8 cellular contexts compared by ENCODE assay signal in genomic region chr2:240584486-240585031, GRCh38. TPM values are rescaled to one million over a fixed set of nuclear protein-coding genes. Genes with fewer than 3 reads are reported as not detected.
A peak's percentile ranks its signal among the peaks of the same experiment; 100 is the strongest.
DNase-seq lines count a peak whose midpoint lies in the region; ATAC-seq, FAIRE-seq and TF ChIP-seq lines count a peak whose summit lies in the region.

No MANE protein-coding gene starts in this region.

- no peaks in the 10 kb centered on the region for H3K27me3 ChIP-seq in endodermal cell (ENCODE audit: control insufficient read depth, insufficient read depth, low read length, poor library complexity, severe bottlenecking)
- no peaks in the 10 kb centered on the region for H3K27me3 ChIP-seq in spleen (replicated peaks in 1 of 7)
- no peaks in the 10 kb centered on the region for H3K27me3 ChIP-seq in stomach

- H3K4me1 Mint-ChIP-seq in endodermal cell, result peaks cover 29% of the 10 kb centered on the region

- peaks cover 14% of the 10 kb centered on the region for H3K36me3 ChIP-seq in endodermal cell (ENCODE audit: control insufficient read depth, insufficient read depth, low read length)
- H3K36me3 ChIP-seq in spleen, result peaks cover 0 to 11% (median 3%) of the 10 kb centered on the region in 6 donors
- peaks cover 0 to 16% (median 5%) of the 10 kb centered on the region in 4 donors for H3K36me3 ChIP-seq in stomach

- no peak overlapping the region for H3K27ac ChIP-seq in endodermal cell (ENCODE audit: low read depth, low read length)
- peak overlapping the region in 7 of 8 donors; percentile 94 to 98 (median 97) for H3K27ac ChIP-seq in spleen
- H3K27ac ChIP-seq in stomach, result peak overlapping the region in 2 of 5 donors; percentile 97 to 98

- H3K9me3 Mint-ChIP-seq in endodermal cell, result no peaks in the 10 kb centered on the region

- H3K9me3 ChIP-seq in endodermal cell (ENCODE audit: control insufficient read depth, low read length) (no peaks in the 10 kb centered on the region), spleen (peaks cover 0 to 8% (median 6%) of the 10 kb centered on the region in 8 donors), stomach (no peaks in the 10 kb centered on the region)

- WGBS in endodermal cell (ENCODE audit: insufficient coverage in 1 of 2, insufficient read length in 1 of 2), 2 experiments, result 90 to 100% methylated on average over 1 to 4 of the region's 4 CpGs
- 45 to 65% (median 51%) methylated on average over 4 of the region's 4 CpGs for WGBS in spleen, 5 donors
- WGBS in stomach, 5 donors, result 73 to 88% (median 80%) methylated on average over 3 to 4 of the region's 4 CpGs

- peak overlapping the region; percentile 93 for H3K4me3 Mint-ChIP-seq in endodermal cell

- H3K36me3 Mint-ChIP-seq in endodermal cell (ENCODE audit: low read depth), result peaks cover 17% of the 10 kb centered on the region

- no peaks in the 10 kb centered on the region for H3K27me3 Mint-ChIP-seq in endodermal cell (ENCODE audit: insufficient read depth)

- DNase-seq in DMS 273 (lab: John Stamatoyannopoulos, UW; ENCODE audit: unreplicated experiment) (peak; percentile 99), OCI-M1 (lab: John Stamatoyannopoulos, UW) (peak; percentile 92), endodermal cell (peak; percentile 62), spleen (peak; percentile 80), D721Med (ENCODE audit: insufficient read length, low spot score) (no peak), stomach (no peak)

- no peak for FAIRE-seq in D721Med (lab: Jason Lieb, UNC)

- H3K4me3 ChIP-seq in endodermal cell (ENCODE audit: low read length), result peak overlapping the region; percentile 93
- peak overlapping the region in 6 of 8 donors; percentile 92 to 100 (median 96) for H3K4me3 ChIP-seq in spleen
- peak overlapping the region in 2 of 4 donors; percentile 79 to 91 for H3K4me3 ChIP-seq in stomach

- H3K9ac ChIP-seq in endodermal cell (ENCODE audit: extremely low read depth, low read length, poor library complexity, severe bottlenecking), result no peak overlapping the region

- H3K27ac Mint-ChIP-seq in endodermal cell, result peak overlapping the region; percentile 48

- peaks cover 9% of the 10 kb centered on the region for H3K4me1 ChIP-seq in endodermal cell (ENCODE audit: control insufficient read depth, insufficient read depth, low read length)
- peaks cover 28 to 83% (median 58%) of the 10 kb centered on the region in 6 donors for H3K4me1 ChIP-seq in spleen
- peaks cover 49 to 67% (median 60%) of the 10 kb centered on the region in 4 donors for H3K4me1 ChIP-seq in stomach

- intact Hi-C loops in spleen (cut with DNase I; ENCODE audit: low total_unique reads), result no loop called here
- intact Hi-C loops in stomach (cut with DNase I; ENCODE audit: low total_unique reads), result no loop called here

- TF ChIP-seq CTCF in endodermal cell (conservative IDR thresholded peaks at IDR 0.05), result no peak
- no peak for TF ChIP-seq CTCF in spleen (IDR thresholded peaks at IDR 0.05 in 8 of 11, conservative IDR thresholded peaks at IDR 0.05 in 3 of 11)
- TF ChIP-seq CTCF in D721Med (IDR thresholded peaks at IDR 0.05; ENCODE audit: insufficient read depth, missing control alignments), result no peak
- TF ChIP-seq CTCF in stomach (IDR thresholded peaks at IDR 0.05), result no peak

- no peak for TF ChIP-seq EP300 in stomach (IDR thresholded peaks at IDR 0.05)

- TF ChIP-seq POLR2A in spleen (IDR thresholded peaks at IDR 0.05) (no peak), stomach (IDR thresholded peaks at IDR 0.05) (no peak)

- ATAC-seq in GM19324 (IDR thresholded peaks at IDR 0.05; ENCODE audit: low FRiP score, unreplicated experiment) (peak; percentile 43), HG03175 (IDR thresholded peaks at IDR 0.05; ENCODE audit: unreplicated experiment) (peak; percentile 40)

RNA-seq across cellular contexts. Expression of gene CAPN10, which starts 2.0 kb away (rescaled TPM):
- total RNA-seq in endodermal cell (10 to 100 TPM; 58.9 to 61.9 TPM), spleen (10 to 100 TPM; 43.0 to 82.6 (median 59.4) TPM), stomach (100 to 1,000 TPM in 1 of 5 donors, 10 to 100 TPM in 4; 26.6 to 197 (median 58.3) TPM)
- 43.3 TPM for polyA plus RNA-seq in endodermal cell (2013, experiment 1 of 2)
- polyA plus RNA-seq in endodermal cell (2013, experiment 2 of 2), result 41.5 TPM
- polyA plus RNA-seq in spleen (10 to 100 TPM; 34.7 to 83.1 (median 66.1) TPM), stomach (10 to 100 TPM; 17.7 to 38.0 (median 23.3) TPM)

RNA-seq across cellular contexts. Expression of gene RNPEPL1, which starts 16.3 kb away (rescaled TPM):
- total RNA-seq in endodermal cell, result 10 to 100 TPM; 38.4 to 52.4 TPM
- polyA plus RNA-seq in endodermal cell (2013, experiment 1 of 2), result 18.2 TPM
- polyA plus RNA-seq in endodermal cell (2013, experiment 2 of 2), result 18.1 TPM
- total RNA-seq in spleen, result 100 to 1,000 TPM in 2 of 7 donors, 10 to 100 TPM in 5; 57.2 to 116 (median 73.0) TPM
- 100 to 1,000 TPM in 2 of 3 donors, 10 to 100 TPM in 1; 79.8 to 165 (median 107) TPM for polyA plus RNA-seq in spleen
- total RNA-seq in stomach, result 100 to 1,000 TPM in 3 of 5 donors, 10 to 100 TPM in 2; 32.7 to 196 (median 145) TPM
- 100 to 1,000 TPM in 2 of 3 donors, 10 to 100 TPM in 1; 93.9 to 136 (median 113) TPM for polyA plus RNA-seq in stomach

RNA-seq across cellular contexts. Expression of gene DUSP28, which starts 24.4 kb away (rescaled TPM):
- total RNA-seq in endodermal cell (1 to 10 TPM; 1.4 to 2.8 TPM), spleen (10 to 100 TPM in 1 of 7 donors, 1 to 10 TPM in 6; 5.9 to 13.6 (median 7.1) TPM), stomach (10 to 100 TPM in 1 of 5 donors, 1 to 10 TPM in 4; 1.3 to 71.5 (median 2.2) TPM)
- 8.9 TPM for polyA plus RNA-seq in endodermal cell (2013, experiment 1 of 2)
- 6.1 TPM for polyA plus RNA-seq in endodermal cell (2013, experiment 2 of 2)
- polyA plus RNA-seq in spleen (1 to 10 TPM; 6.5 to 9.0 (median 7.9) TPM), stomach (1 to 10 TPM; 2.7 to 7.0 (median 6.7) TPM)

RNA-seq across cellular contexts. Expression of gene ANKMY1, which starts 26.8 kb away (rescaled TPM):
- 10 to 100 TPM in 1 of 2 donors, 1 to 10 TPM in 1; 7.4 to 13.3 TPM for total RNA-seq in endodermal cell
- polyA plus RNA-seq in endodermal cell (2013, experiment 1 of 2), result 6.2 TPM
- polyA plus RNA-seq in endodermal cell (2013, experiment 2 of 2), result 4.8 TPM
- total RNA-seq in spleen, result 10 to 100 TPM; 26.5 to 45.5 (median 30.1) TPM
- 10 to 100 TPM in 1 of 3 donors, 1 to 10 TPM in 2; 7.6 to 11.4 (median 8.1) TPM for polyA plus RNA-seq in spleen
- total RNA-seq in stomach, result 10 to 100 TPM in 4 of 5 donors, 1 to 10 TPM in 1; 8.3 to 79.4 (median 20.4) TPM
- 1 to 10 TPM; 3.1 to 8.4 (median 5.8) TPM for polyA plus RNA-seq in stomach

RNA-seq across cellular contexts. Expression of gene GPR35, which starts 40.7 kb away (rescaled TPM):
- total RNA-seq in endodermal cell, result under 1 TPM; 0.55 to 0.71 TPM
- 0.82 TPM for polyA plus RNA-seq in endodermal cell (2013, experiment 1 of 2)
- 0.75 TPM for polyA plus RNA-seq in endodermal cell (2013, experiment 2 of 2)
- total RNA-seq in spleen, result 10 to 100 TPM; 10.3 to 25.3 (median 18.7) TPM
- polyA plus RNA-seq in spleen, result 10 to 100 TPM in 2 of 3 donors, 1 to 10 TPM in 1; 7.4 to 19.1 (median 17.8) TPM
- total RNA-seq in stomach, result 10 to 100 TPM; 11.7 to 68.9 (median 21.9) TPM
- polyA plus RNA-seq in stomach, result 10 to 100 TPM in 1 of 3 donors, 1 to 10 TPM in 2; 8.5 to 12.8 (median 9.8) TPM

Comparison
In these comparisons a context has a peak if more than half of its experiments do, and no peak if none do; other contexts are left out.
1. DNase-seq: peak in DMS 273 (single experiment), OCI-M1 (single experiment), endodermal cell (single experiment) and spleen (single experiment); none in D721Med (single experiment) and stomach (single experiment).